Comparison of ENCODE assay signal across 1 cellular context in the genomic region with DNA sequence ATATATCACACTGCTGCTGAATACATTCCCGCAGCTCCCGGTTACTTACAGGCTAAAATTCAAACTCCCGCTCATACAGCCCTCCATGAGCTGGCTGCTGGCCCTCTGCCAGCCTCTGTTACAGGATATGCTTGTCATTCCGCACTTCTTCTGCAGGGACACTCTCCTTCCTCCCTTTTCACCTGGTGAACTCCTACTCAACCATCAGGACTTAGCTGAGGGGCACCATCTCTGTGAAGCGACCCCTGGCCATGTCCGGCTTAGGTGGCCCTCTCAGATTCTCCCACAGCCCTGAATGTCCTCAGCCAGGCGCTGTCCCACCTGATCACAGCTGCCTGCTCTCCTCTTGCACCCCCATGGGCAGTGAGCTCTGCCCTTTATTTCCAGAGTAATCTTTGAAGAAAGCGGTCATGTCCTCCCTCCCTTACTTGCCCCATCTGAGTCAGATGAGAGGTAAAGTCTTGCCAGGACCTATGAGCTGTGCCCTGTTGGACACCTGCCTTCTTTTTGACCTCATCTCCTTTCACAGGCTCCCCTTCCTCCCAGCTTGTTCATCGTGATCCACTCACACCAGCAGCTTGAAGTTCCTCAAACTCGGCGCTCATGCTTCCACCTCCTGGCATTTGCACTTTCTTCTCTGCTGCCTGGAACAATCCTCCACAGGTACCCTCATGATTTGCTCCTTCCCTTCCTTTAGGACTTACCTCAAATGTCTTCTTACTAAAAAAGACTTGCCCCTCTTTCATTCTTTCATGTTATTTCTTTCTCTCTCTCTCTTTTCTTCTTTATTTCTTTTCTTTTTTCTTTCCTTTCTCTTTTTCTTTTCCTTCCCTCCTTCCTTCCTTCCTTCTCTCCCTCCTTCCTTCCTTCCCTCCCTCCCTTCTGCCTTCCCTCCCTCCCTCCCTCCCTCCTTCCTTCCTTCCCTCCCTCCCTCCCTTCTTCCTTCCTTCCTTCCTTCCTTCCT.
A peak's percentile ranks its signal among the peaks of the same experiment; 100 is the strongest.
TF ChIP-seq lines count a peak whose summit lies in the region.

No MANE protein-coding gene starts in this region.

TF ChIP-seq in K562, 482 proteins besides CTCF, POLR2A, EP300 and RAD21:
- peak; percentile 82 for TF ChIP-seq NFIC (IDR thresholded peaks at IDR 0.05)
- TF ChIP-seq, protein P1, sequence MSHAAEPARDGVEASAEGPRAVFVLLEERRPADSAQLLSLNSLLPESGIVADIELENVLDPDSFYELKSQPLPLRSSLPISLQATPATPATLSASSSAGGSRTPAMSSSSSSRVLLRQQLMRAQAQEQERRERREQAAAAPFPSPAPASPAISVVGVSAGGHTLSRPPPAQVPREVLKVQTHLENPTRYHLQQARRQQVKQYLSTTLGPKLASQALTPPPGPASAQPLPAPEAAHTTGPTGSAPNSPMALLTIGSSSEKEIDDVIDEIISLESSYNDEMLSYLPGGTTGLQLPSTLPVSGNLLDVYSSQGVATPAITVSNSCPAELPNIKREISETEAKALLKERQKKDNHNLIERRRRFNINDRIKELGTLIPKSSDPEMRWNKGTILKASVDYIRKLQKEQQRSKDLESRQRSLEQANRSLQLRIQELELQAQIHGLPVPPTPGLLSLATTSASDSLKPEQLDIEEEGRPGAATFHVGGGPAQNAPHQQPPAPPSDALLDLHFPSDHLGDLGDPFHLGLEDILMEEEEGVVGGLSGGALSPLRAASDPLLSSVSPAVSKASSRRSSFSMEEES (CRISPR knock-in tag; IDR thresholded peaks at IDR 0.05): no peak
- 0 out of 2 replicates have a peak, but pooled peaks have one; percentile 42 for TF ChIP-seq ZNF263 (CRISPR knock-in tag; IDR thresholded peaks at IDR 0.05; ENCODE audit: borderline replicate concordance)
- TF ChIP-seq, protein P2, sequence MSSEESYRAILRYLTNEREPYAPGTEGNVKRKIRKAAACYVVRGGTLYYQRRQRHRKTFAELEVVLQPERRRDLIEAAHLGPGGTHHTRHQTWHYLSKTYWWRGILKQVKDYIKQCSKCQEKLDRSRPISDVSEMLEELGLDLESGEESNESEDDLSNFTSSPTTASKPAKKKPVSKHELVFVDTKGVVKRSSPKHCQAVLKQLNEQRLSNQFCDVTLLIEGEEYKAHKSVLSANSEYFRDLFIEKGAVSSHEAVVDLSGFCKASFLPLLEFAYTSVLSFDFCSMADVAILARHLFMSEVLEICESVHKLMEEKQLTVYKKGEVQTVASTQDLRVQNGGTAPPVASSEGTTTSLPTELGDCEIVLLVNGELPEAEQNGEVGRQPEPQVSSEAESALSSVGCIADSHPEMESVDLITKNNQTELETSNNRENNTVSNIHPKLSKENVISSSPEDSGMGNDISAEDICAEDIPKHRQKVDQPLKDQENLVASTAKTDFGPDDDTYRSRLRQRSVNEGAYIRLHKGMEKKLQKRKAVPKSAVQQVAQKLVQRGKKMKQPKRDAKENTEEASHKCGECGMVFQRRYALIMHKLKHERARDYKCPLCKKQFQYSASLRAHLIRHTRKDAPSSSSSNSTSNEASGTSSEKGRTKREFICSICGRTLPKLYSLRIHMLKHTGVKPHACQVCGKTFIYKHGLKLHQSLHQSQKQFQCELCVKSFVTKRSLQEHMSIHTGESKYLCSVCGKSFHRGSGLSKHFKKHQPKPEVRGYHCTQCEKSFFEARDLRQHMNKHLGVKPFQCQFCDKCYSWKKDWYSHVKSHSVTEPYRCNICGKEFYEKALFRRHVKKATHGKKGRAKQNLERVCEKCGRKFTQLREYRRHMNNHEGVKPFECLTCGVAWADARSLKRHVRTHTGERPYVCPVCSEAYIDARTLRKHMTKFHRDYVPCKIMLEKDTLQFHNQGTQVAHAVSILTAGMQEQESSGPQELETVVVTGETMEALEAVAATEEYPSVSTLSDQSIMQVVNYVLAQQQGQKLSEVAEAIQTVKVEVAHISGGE (CRISPR knock-in tag; IDR thresholded peaks at IDR 0.05): peak in 1 of 3 experiments; percentile 80; a peak in 2 of 6 replicates
- TF ChIP-seq, protein P3, sequence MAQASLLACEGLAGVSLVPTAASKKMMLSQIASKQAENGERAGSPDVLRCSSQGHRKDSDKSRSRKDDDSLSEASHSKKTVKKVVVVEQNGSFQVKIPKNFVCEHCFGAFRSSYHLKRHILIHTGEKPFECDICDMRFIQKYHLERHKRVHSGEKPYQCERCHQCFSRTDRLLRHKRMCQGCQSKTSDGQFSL (CRISPR knock-in tag; IDR thresholded peaks at IDR 0.05): no peak
- TF ChIP-seq, protein P3 (tag; IDR thresholded peaks at IDR 0.05): no peak
- TF ChIP-seq RBBP5 (IDR thresholded peaks at IDR 0.05; ENCODE audit: borderline replicate concordance, insufficient read depth, low read length, poor library complexity, severe bottlenecking): no peak
TF ChIP-seq in K562: peak in this region for 3.
